Comparison of ENCODE assay signal across 29 cellular contexts in the genomic region with DNA sequence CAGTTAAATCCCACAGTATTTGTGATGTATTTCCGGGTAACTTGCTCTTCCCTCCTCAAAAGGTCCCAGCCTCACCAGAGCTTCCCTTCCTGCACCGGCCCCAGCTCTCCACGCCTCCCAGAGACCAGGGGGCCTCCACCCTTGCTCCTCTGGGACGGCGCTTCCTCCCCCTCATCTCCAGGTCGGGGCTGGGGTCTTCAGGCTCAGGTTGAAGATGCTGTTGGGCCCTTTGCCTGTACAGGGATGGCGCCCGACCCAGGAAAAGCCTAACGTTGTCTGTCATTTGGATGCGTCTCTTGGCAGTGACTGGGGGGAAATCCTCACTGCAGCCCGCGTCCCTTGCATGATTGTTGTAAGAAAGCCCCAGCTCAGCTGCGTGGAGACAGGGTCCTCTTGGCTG.
"Had no signal": no experiment of that assay in that cellular context is flagged by ENCODE, and none has a peak within 500 bp of the region (broad histone marks: within the 10 kb centered on the region; RNA-seq: fewer than 3 reads in every experiment).

No MANE protein-coding gene starts in this region.

- H3K27me3 ChIP-seq: ascending aorta, breast epithelium, cardiac muscle cell had no signal

- H3K4me3 ChIP-seq: ascending aorta, breast epithelium, cardiac muscle cell, coronary artery, dorsolateral prefrontal cortex had no signal

- H3K27ac ChIP-seq: ascending aorta, breast epithelium, cardiac muscle cell, coronary artery, dorsolateral prefrontal cortex, WERI-Rb-1 had no signal

- H3K9me3 ChIP-seq: ascending aorta, breast epithelium had no signal

- H3K4me1 ChIP-seq: ascending aorta, breast epithelium had no signal

- FAIRE-seq: frontal cortex had no signal

- H3K36me3 ChIP-seq: ascending aorta, breast epithelium, cardiac muscle cell, WERI-Rb-1 had no signal

- DNase-seq: activated CD4-positive, alpha-beta memory T cell treated with anti-CD3 and anti-CD28 coated beads for 36 hours; activated CD4-positive, alpha-beta T cell treated with anti-CD3 and anti-CD28 coated beads for 36 hours; activated CD4-positive, alpha-beta T cell treated with anti-CD3 and anti-CD28 coated beads, Interleukin-2, amount 10 ng/mL, durations not matched to agents 24 days and 14 days; activated CD4-positive, CD25-positive, alpha-beta regulatory T cell; activated CD4-positive, CD25-positive, alpha-beta regulatory T cell treated with anti-CD3 and anti-CD28 coated beads, Interleukin-2, amount 50 U/mL, for 72 hours; activated CD8-positive, alpha-beta memory T cell treated with anti-CD3 and anti-CD28 coated beads, Interleukin-2, amount 10 ng/mL, durations not matched to agents 7 days and 5 days; activated CD8-positive, alpha-beta memory T cell treated with anti-CD3 and anti-CD28 coated beads, Interleukin-2, amount 50 U/mL, for 48 hours; activated CD8-positive, alpha-beta T cell treated with anti-CD3 and anti-CD28 coated beads, Interleukin-2, amount 10 ng/mL, durations not matched to agents 7 days and 5 days; activated gamma-delta T cell; activated naive CD4-positive, alpha-beta T cell; activated naive CD4-positive, alpha-beta T cell treated with anti-CD3 and anti-CD28 coated beads, Interleukin-2, amount 10 ng/mL, durations not matched to agents 7 days and 5 days; activated naive CD8-positive, alpha-beta T cell treated with anti-CD3 and anti-CD28 coated beads, Interleukin-2, amount 10 ng/mL, durations not matched to agents 7 days and 5 days; activated T-cell treated with anti-CD3 and anti-CD28 coated beads for 4 hours; activated T-cell treated with anti-CD3 and anti-CD28 coated beads, Interleukin-2, amount 50 U/mL, for 24 hours; activated T-cell treated with anti-CD3 and anti-CD28 coated beads, Interleukin-2, amount 50 U/mL, for 72 hours; dorsolateral prefrontal cortex; effector memory CD4-positive, alpha-beta T cell; endodermal cell; foreskin fibroblast; head of caudate nucleus; T-helper 1 cell; T-helper 17 cell; T1000; WERI-Rb-1 had no signal
